Comparison of ENCODE assay signal across 11 cellular contexts in genomic region chr12:49293056-49293956, GRCh38. TPM values are rescaled to one million over a fixed set of nuclear protein-coding genes. Genes with fewer than 3 reads are reported as not detected.
DNase-seq lines count a peak whose midpoint lies in the region; ATAC-seq lines count a peak whose summit lies in the region.
"Had no signal": no experiment of that assay in that cellular context is flagged by ENCODE, and none has a peak within 500 bp of the region (broad histone marks: within the 10 kb centered on the region; RNA-seq: fewer than 3 reads in every experiment).

No MANE protein-coding gene starts in this region.

- H3K9ac ChIP-seq in HUES6 (ENCODE audit: low read length) (no peak overlapping the region), NT2/D1 (ENCODE audit: insufficient read length, low read depth) (peak overlapping the region; percentile 46), skeletal muscle satellite cell (ENCODE audit: low read depth, low read length) (peak overlapping the region; percentile 13), mesenchymal stem cell (ENCODE audit: low read length) (no peak overlapping the region)

- H3K14ac ChIP-seq in mesenchymal stem cell (ENCODE audit: low read length in 2 of 2) = peak overlapping the region in 1 of 2 experiments; percentile 26

- no peak overlapping the region for H2AFZ ChIP-seq in mesenchymal stem cell (ENCODE audit: low read depth, low read length)

- no peak for DNase-seq in NT2/D1 (ENCODE audit: low read depth, low spot score)
- DNase-seq in left ventricle myocardium superior = peak; percentile 63
- no peak for DNase-seq in mesenchymal stem cell
- no peak for DNase-seq in SKM-1 treated with dmso at 0.1 percent for 144 hours (lab: John Stamatoyannopoulos, UW; ENCODE audit: unreplicated experiment)
- DNase-seq in posterior vena cava (ENCODE audit: low spot score) = no peak
- no peak for DNase-seq in GOT3 (lab: John Stamatoyannopoulos, UW)
- DNase-seq: gastrocnemius medialis had no signal

- H4K91ac ChIP-seq in mesenchymal stem cell (ENCODE audit: low read length) = no peak overlapping the region

- H3K9me3 ChIP-seq in HUES6 (ENCODE audit: control insufficient read depth, insufficient read depth, low read depth, low read length) = no peaks in the 10 kb centered on the region
- peaks cover 16% of the 10 kb centered on the region; the same call in 1 of the 2 replicates for H3K9me3 ChIP-seq in NT2/D1 (ENCODE audit: insufficient read depth, low read length)
- H3K9me3 ChIP-seq in skeletal muscle satellite cell (replicated peaks; ENCODE audit: low read length) = no peaks in the 10 kb centered on the region
- no peaks in the 10 kb centered on the region for H3K9me3 ChIP-seq in mesenchymal stem cell (ENCODE audit: control insufficient read depth, low read length)
- H3K9me3 ChIP-seq: gastrocnemius medialis, tibial nerve had no signal

- H3K36me3 ChIP-seq in HUES6 (ENCODE audit: control insufficient read depth, insufficient read depth, low read length) = no peaks in the 10 kb centered on the region
- no peaks in the 10 kb centered on the region for H3K36me3 ChIP-seq in NT2/D1 (ENCODE audit: insufficient read depth, insufficient read length, low read length)
- no peaks in the 10 kb centered on the region for H3K36me3 ChIP-seq in skeletal muscle satellite cell (ENCODE audit: insufficient read depth, low read length)
- no peaks in the 10 kb centered on the region for H3K36me3 ChIP-seq in mesenchymal stem cell (ENCODE audit: control insufficient read depth in 1 of 2, insufficient read depth in 2 of 2, low read depth in 1 of 2, low read length in 2 of 2)
- H3K36me3 ChIP-seq: gastrocnemius medialis, tibial nerve had no signal

- H3K18ac ChIP-seq in mesenchymal stem cell (ENCODE audit: low read depth in 1 of 2, low read length in 2 of 2) = no peak overlapping the region

- H2BK5ac ChIP-seq in mesenchymal stem cell (ENCODE audit: low read depth, low read length, poor library complexity, severe bottlenecking) = no peak overlapping the region

- intact Hi-C loops in left ventricle myocardium superior (cut with micrococcal nuclease) = no loop called here
- intact Hi-C loops in posterior vena cava (cut with DNase I) = no loop called here

- 13% methylated on average over 16 of the region's 18 CpGs for WGBS in mesenchymal stem cell

- peaks cover 75% of the 10 kb centered on the region for H3K27me3 ChIP-seq in HUES6 (ENCODE audit: control insufficient read depth, insufficient read depth, low read length)
- peaks cover 30% of the 10 kb centered on the region for H3K27me3 ChIP-seq in NT2/D1 (ENCODE audit: insufficient read depth, insufficient read length)
- peaks cover 28% of the 10 kb centered on the region for H3K27me3 ChIP-seq in skeletal muscle satellite cell (ENCODE audit: control insufficient read depth, insufficient read depth, low read length)
- H3K27me3 ChIP-seq in mesenchymal stem cell (ENCODE audit: control insufficient read depth in 1 of 2, insufficient read depth in 1 of 2, low read length in 2 of 2) = peaks cover 51 to 60% of the 10 kb centered on the region in 2 experiments

- H3K27ac ChIP-seq in HUES6 (ENCODE audit: low read depth, low read length) (no peak overlapping the region), mesenchymal stem cell (ENCODE audit: low read length, poor library complexity, severe bottlenecking) (no peak overlapping the region)
- H3K27ac ChIP-seq: gastrocnemius medialis, tibial nerve had no signal

- peaks cover 41% of the 10 kb centered on the region for H3K4me1 ChIP-seq in HUES6 (ENCODE audit: control insufficient read depth, insufficient read depth, low read length)
- H3K4me1 ChIP-seq in NT2/D1 (ENCODE audit: insufficient read depth, insufficient read length) = peaks cover 38% of the 10 kb centered on the region
- H3K4me1 ChIP-seq in skeletal muscle satellite cell (ENCODE audit: control insufficient read depth, insufficient read depth, low read length) = peaks cover 18% of the 10 kb centered on the region
- peaks cover 20% of the 10 kb centered on the region for H3K4me1 ChIP-seq in mesenchymal stem cell (ENCODE audit: control insufficient read depth, insufficient read depth, low read depth, low read length)

- H2BK12ac ChIP-seq in mesenchymal stem cell (ENCODE audit: low read length in 2 of 2) = no peak overlapping the region

- no peak overlapping the region for H2BK15ac ChIP-seq in mesenchymal stem cell (ENCODE audit: low read depth, poor library complexity, severe bottlenecking)

- H2BK120ac ChIP-seq in mesenchymal stem cell (ENCODE audit: low read depth, low read length) = no peak overlapping the region

- ATAC-seq in left ventricle myocardium superior = peak; percentile 69
- ATAC-seq: gastrocnemius medialis had no signal

- H3K23ac ChIP-seq in mesenchymal stem cell (ENCODE audit: low read length in 2 of 2) = no peak overlapping the region

- H3K4ac ChIP-seq in mesenchymal stem cell (ENCODE audit: low read depth in 1 of 2, low read length in 2 of 2) = no peak overlapping the region

- no peak overlapping the region for H4K8ac ChIP-seq in mesenchymal stem cell (ENCODE audit: low read length)

- no peaks in the 10 kb centered on the region for H3K79me1 ChIP-seq in mesenchymal stem cell (replicated peaks; ENCODE audit: low read length, poor library complexity, severe bottlenecking)

- H3K4me3 ChIP-seq in HUES6 (ENCODE audit: low read depth, low read length) (peak overlapping the region; percentile 44), NT2/D1 (ENCODE audit: insufficient read length, low read depth) (no peak overlapping the region), skeletal muscle satellite cell (ENCODE audit: low read length) (no peak overlapping the region), mesenchymal stem cell (ENCODE audit: insufficient read depth in 1 of 2, low read depth in 1 of 2, low read length in 2 of 2) (no peak overlapping the region)
- H3K4me3 ChIP-seq: gastrocnemius medialis had no signal

- H3K4me2 ChIP-seq in skeletal muscle satellite cell (ENCODE audit: low read length) (peak overlapping the region; percentile 37), mesenchymal stem cell (ENCODE audit: low read length, poor library complexity, severe bottlenecking) (no peak overlapping the region)

- H2AK5ac ChIP-seq in mesenchymal stem cell (ENCODE audit: low read length, severe bottlenecking) = no peak overlapping the region

RNA-seq across cellular contexts. Expression of gene PRPH, which starts 1.6 kb away (rescaled TPM):
- total RNA-seq in left ventricle myocardium superior (not detected), posterior vena cava (under 1 TPM; 0.32 to 0.67 TPM)
- total RNA-seq in skeletal muscle satellite cell (2012; rRNA removed) = under 0.01 and 0.22 TPM in 2 replicates
- not detected for polyA plus RNA-seq in mesenchymal stem cell (2013, experiment 1 of 2)
- polyA plus RNA-seq in mesenchymal stem cell (2013, experiment 2 of 2) = not detected
- total RNA-seq: gastrocnemius medialis had no signal
- polyA plus RNA-seq: neural cell had no signal

RNA-seq across cellular contexts. Expression of gene TUBA1C, which starts 28.4 kb away (rescaled TPM):
- total RNA-seq in left ventricle myocardium superior = 31.4 TPM
- total RNA-seq in skeletal muscle satellite cell (2012; rRNA removed) = 891 and 1,798 TPM in 2 replicates
- 532 TPM for polyA plus RNA-seq in mesenchymal stem cell (2013, experiment 1 of 2)
- 549 TPM for polyA plus RNA-seq in mesenchymal stem cell (2013, experiment 2 of 2)
- 100 to 1,000 TPM; 172 to 219 TPM for total RNA-seq in posterior vena cava

RNA-seq across cellular contexts. Expression of gene TROAP, which starts 29.7 kb away (rescaled TPM):
- total RNA-seq in left ventricle myocardium superior = 0.37 TPM
- total RNA-seq in skeletal muscle satellite cell (2012; rRNA removed) = 7.0 and 7.6 TPM in 2 replicates
- 7.5 TPM for polyA plus RNA-seq in mesenchymal stem cell (2013, experiment 1 of 2)
- 6.9 TPM for polyA plus RNA-seq in mesenchymal stem cell (2013, experiment 2 of 2)
- total RNA-seq in posterior vena cava = under 1 TPM; 0.10 to 0.60 TPM

RNA-seq across cellular contexts. Expression of gene C1QL4, which starts 43.7 kb away (rescaled TPM):
- not detected for total RNA-seq in left ventricle myocardium superior
- 0.22 TPM in 1 of 2 replicates, not detected in the other for total RNA-seq in skeletal muscle satellite cell (2012; rRNA removed)
- polyA plus RNA-seq in mesenchymal stem cell (2013, experiment 1 of 2) = not detected
- polyA plus RNA-seq in mesenchymal stem cell (2013, experiment 2 of 2) = not detected
- total RNA-seq in posterior vena cava = not detected
- total RNA-seq: gastrocnemius medialis, tibial nerve had no signal

RNA-seq across cellular contexts. Expression of gene DNAJC22, which starts 53.4 kb away (rescaled TPM):
- total RNA-seq in left ventricle myocardium superior (0.10 TPM), posterior vena cava (under 1 TPM in 1 of 2 donors, not detected in 1; 0.05 TPM)
- total RNA-seq in skeletal muscle satellite cell (2012; rRNA removed) = 0.25 and 0.66 TPM in 2 replicates
- 1.6 TPM for polyA plus RNA-seq in mesenchymal stem cell (2013, experiment 1 of 2)
- 1.8 TPM for polyA plus RNA-seq in mesenchymal stem cell (2013, experiment 2 of 2)
- total RNA-seq: tibial nerve had no signal

Comparison
In these comparisons a context has a peak if more than half of its experiments do, and no peak if none do; other contexts are left out.
1. H3K9ac ChIP-seq: peak in NT2/D1 (single experiment) and skeletal muscle satellite cell (single experiment); none in HUES6 (single experiment) and mesenchymal stem cell (single experiment).